Comparison of ENCODE assay signal across 14 cellular contexts in the genomic region with DNA sequence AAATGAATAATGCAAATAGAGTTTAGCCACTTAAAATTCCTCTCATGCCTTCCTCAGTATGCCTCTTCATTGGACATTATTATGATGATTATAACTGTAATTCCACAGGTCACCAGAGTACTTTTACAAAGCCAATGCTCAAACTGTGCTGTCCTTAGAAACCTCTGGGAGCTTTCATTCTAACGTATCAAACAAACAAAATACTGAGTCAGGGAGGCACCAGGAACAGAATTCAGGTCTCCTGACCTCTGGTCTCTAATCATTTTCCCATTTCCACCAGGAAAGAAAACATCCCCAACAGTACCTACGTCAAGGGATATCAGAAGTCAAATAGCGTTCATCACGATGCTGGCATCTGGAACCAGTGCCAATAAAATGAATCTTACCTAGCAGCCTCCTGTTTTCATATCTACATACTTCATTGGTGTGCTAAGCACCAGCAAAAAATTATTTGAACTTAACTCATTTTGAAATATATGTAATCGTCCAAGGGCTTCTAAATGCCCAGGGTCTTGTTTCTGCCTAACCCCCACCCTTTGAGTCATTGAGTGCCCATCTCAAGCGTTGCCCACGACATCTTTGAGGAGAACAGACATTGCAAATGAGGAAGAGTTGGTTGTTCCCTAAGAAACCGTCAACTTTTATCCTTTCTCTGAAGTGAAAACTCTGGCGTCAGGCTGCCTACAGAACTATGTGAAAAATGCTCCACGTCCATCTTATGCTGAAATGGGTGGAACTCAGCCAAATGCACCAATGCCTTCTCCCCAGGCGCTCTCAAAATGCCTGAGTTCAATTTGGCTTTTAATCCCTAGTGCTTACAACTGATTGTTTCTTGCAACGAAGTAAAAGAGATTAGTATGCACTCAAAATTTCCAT. TPM values are rescaled to one million over a fixed set of nuclear protein-coding genes. Genes with fewer than 3 reads are reported as not detected.
DNase-seq lines count a peak whose midpoint lies in the region; ATAC-seq and TF ChIP-seq lines count a peak whose summit lies in the region.
"Had no signal": no experiment of that assay in that cellular context is flagged by ENCODE, and none has a peak within 500 bp of the region (broad histone marks: within the 10 kb centered on the region; RNA-seq: fewer than 3 reads in every experiment).

No MANE protein-coding gene starts in this region.

- H2AK9ac ChIP-seq in IMR-90 (replicated peaks; ENCODE audit: low read depth, low read length, poor library complexity) = no peak overlapping the region

- peak overlapping the region; percentile 81; the same call in 1 of the 3 replicates for H2BK15ac ChIP-seq in IMR-90 (ENCODE audit: low read depth, low read length)

- 76% methylated on average over 4 of the region's 12 CpGs; no CpG with 5 or more reads in 1 of the 2 experiments for WGBS in IMR-90 (ENCODE audit: extremely low coverage in 2 of 2, insufficient read length in 1 of 2), 2 experiments
- 59 to 72% (median 65%) methylated on average over 12 of the region's 12 CpGs for WGBS in stomach, 5 donors

- peak overlapping the region; percentile 92 for H2BK20ac ChIP-seq in IMR-90 (ENCODE audit: low read depth, low read length)

- in situ Hi-C loops in IMR-90 (cut with MboI; ENCODE audit: low sequenced_read_pairs) = no loop called here

- peaks cover 27% of the 10 kb centered on the region for H3K4me1 ChIP-seq in IMR-90 (ENCODE audit: control insufficient read depth, insufficient read depth, low read length)
- H3K4me1 ChIP-seq in stomach = peaks cover 7 to 40% (median 14%) of the 10 kb centered on the region in 4 donors

- TF ChIP-seq CTCF in IMR-90 (conservative IDR thresholded peaks at IDR 0.05; ENCODE audit: low read depth, low read length) = no peak
- TF ChIP-seq CTCF in stomach (IDR thresholded peaks at IDR 0.05) = no peak

- no peak overlapping the region for H2AFZ ChIP-seq in IMR-90 (replicated peaks; ENCODE audit: low read length, poor library complexity)

- H3K4ac ChIP-seq in IMR-90 (ENCODE audit: low read depth, low read length) = peak overlapping the region; percentile 100

- POLR2A ChIA-PET in IMR-90 (lab: Charles Lee; ENCODE audit: unreplicated experiment) = no interaction called here
- POLR2A ChIA-PET in naive thymus-derived CD8-positive, alpha-beta T cell (lab: Charles Lee) = no interaction called here

- no peak overlapping the region; the same call in 1 of the 2 replicates for H3K56ac ChIP-seq in IMR-90 (ENCODE audit: extremely low read depth, insufficient read depth, low read length)

- peak overlapping the region; percentile 61; the same call in 1 of the 2 replicates for H4K5ac ChIP-seq in IMR-90 (ENCODE audit: low read depth, low read length)

- CTCF ChIA-PET in IMR-90 (lab: Yijun Ruan, JAX) = no interaction called here

- H2BK120ac ChIP-seq in IMR-90 (ENCODE audit: low read depth, low read length) = peak overlapping the region; percentile 82

- peaks cover 22% of the 10 kb centered on the region for H3K9me1 ChIP-seq in IMR-90 (ENCODE audit: insufficient read depth, low read length)

- H4K8ac ChIP-seq in IMR-90 (ENCODE audit: low read depth in 2 of 2, low read length in 2 of 2) = peak overlapping the region; percentile 76 to 84

- no peak overlapping the region for H3K9ac ChIP-seq in IMR-90 (ENCODE audit: low read depth, low read length)

- H3K18ac ChIP-seq in IMR-90 (ENCODE audit: low read depth, low read length) = peak overlapping the region; percentile 63

- H4K91ac ChIP-seq in IMR-90 (ENCODE audit: insufficient read depth, low read depth, low read length) = peak overlapping the region; percentile 76

- TF ChIP-seq RAD21 in IMR-90 (IDR thresholded peaks at IDR 0.05; ENCODE audit: low read length) = 0 out of 2 replicates have a peak, but pooled peaks have one; percentile 5

- H3K4me3 ChIP-seq in IMR-90 (ENCODE audit: insufficient read depth, low read depth, low read length) = no peak overlapping the region
- H3K4me3 ChIP-seq in stomach = no peak overlapping the region

- peaks cover 13 to 60% (median 49%) of the 10 kb centered on the region in 3 donors for H3K36me3 Mint-ChIP-seq in naive thymus-derived CD8-positive, alpha-beta T cell

- peak overlapping the region; percentile 44 for H2BK5ac ChIP-seq in IMR-90 (ENCODE audit: low read depth, low read length, poor library complexity, severe bottlenecking)

- H4K20me1 ChIP-seq in IMR-90 (ENCODE audit: insufficient read depth, low read length) = peaks cover 4% of the 10 kb centered on the region; the same call in 1 of the 2 replicates

- 0 out of 2 replicates have a peak overlapping the region, but pooled peaks have one; percentile 2 for H3K4me2 ChIP-seq in IMR-90 (ENCODE audit: low read depth, low read length)

- H3K27me3 Mint-ChIP-seq in naive thymus-derived CD8-positive, alpha-beta T cell = no peaks in the 10 kb centered on the region

- TF ChIP-seq POLR2A in IMR-90 (IDR thresholded peaks at IDR 0.05; ENCODE audit: low read depth, low read length) (no peak), stomach (IDR thresholded peaks at IDR 0.05) (no peak)

- peak overlapping the region; percentile 67; the same call in 1 of the 2 replicates for H3K27ac ChIP-seq in IMR-90 (ENCODE audit: insufficient read depth, low read length)
- peak overlapping the region in 4 of 5 donors; percentile 55 to 65 (median 60) for H3K27ac ChIP-seq in stomach

- H3K23ac ChIP-seq in IMR-90 (ENCODE audit: low read depth, low read length) = peak overlapping the region; percentile 65; the same call in 1 of the 2 replicates

- H3K79me1 ChIP-seq in IMR-90 (ENCODE audit: low read depth in 1 of 2, low read length in 2 of 2) = peaks cover 31 to 68% of the 10 kb centered on the region in 2 experiments

- H2AK5ac ChIP-seq in IMR-90 (ENCODE audit: low read depth, low read length) = peak overlapping the region; percentile 81; the same call in 1 of the 2 replicates

- BruUV-seq in IMR-90 (replicated peaks; lab: Mats Ljungman, UMichigan) = no TSS peak

- H3K9me3 Mint-ChIP-seq in naive thymus-derived CD8-positive, alpha-beta T cell = peaks cover 0 to 2% (median 0%) of the 10 kb centered on the region in 9 donors

- H3K9me3 ChIP-seq in IMR-90 (ENCODE audit: control insufficient read depth, insufficient read depth, low read length) (no peaks in the 10 kb centered on the region), stomach (no peaks in the 10 kb centered on the region)

- no peak overlapping the region for H3K4me3 Mint-ChIP-seq in naive thymus-derived CD8-positive, alpha-beta T cell
- H3K4me3 Mint-ChIP-seq: activated CD8-positive, alpha-beta T cell treated with anti-CD3 and anti-CD28 coated beads, Interleukin-2, amount 10 ng/mL, durations not matched to agents 7 days and 5 days had no signal

- intact Hi-C loops in IMR-90 (cut with micrococcal nuclease) = no loop called here
- intact Hi-C loops in stomach (cut with DNase I; ENCODE audit: low total_unique reads) = no loop called here

- no peaks in the 10 kb centered on the region for H3K27me3 ChIP-seq in IMR-90 (ENCODE audit: control insufficient read depth, insufficient read depth, low read length)
- no peaks in the 10 kb centered on the region for H3K27me3 ChIP-seq in stomach

- dilution Hi-C loops in IMR-90 (cut with HindIII; ENCODE audit: low sequenced_read_pairs, unreplicated experiment) = no loop called here

- H3K14ac ChIP-seq in IMR-90 (replicated peaks; ENCODE audit: low read depth, low read length) = peak overlapping the region; percentile 62

- TF ChIP-seq EP300 in stomach (IDR thresholded peaks at IDR 0.05) = no peak

- H3K36me3 ChIP-seq in IMR-90 (ENCODE audit: control insufficient read depth, insufficient read depth, low read length) (peaks cover 24% of the 10 kb centered on the region), stomach (peaks cover 34 to 55% (median 42%) of the 10 kb centered on the region in 4 donors)

- ATAC-seq in IMR-90 (ENCODE audit: low read depth) (peak; percentile 50), left lobe of liver (peak; percentile 43)
- ATAC-seq in naive thymus-derived CD8-positive, alpha-beta T cell = no peak
- ATAC-seq: activated CD8-positive, alpha-beta T cell treated with anti-CD3 and anti-CD28 coated beads, Interleukin-2, amount 10 ng/mL, durations not matched to agents 7 days and 5 days had no signal

- DNase-seq in IMR-90 (peak; percentile 59), dedifferentiated amniotic fluid mesenchymal stem cell (ENCODE audit: extremely low spot score) (peak; percentile 87), left lobe of liver (ENCODE audit: low spot score) (no peak), stomach (no peak), NCI-H2107 (lab: John Stamatoyannopoulos, UW) (no peak), NAMALWA (ENCODE audit: low spot score) (no peak)
- no peak for DNase-seq in activated CD4-positive, alpha-beta T cell treated with anti-CD3 and anti-CD28 coated beads, Interleukin-2, amount 50 U/mL, for 48 hours
- DNase-seq in naive thymus-derived CD8-positive, alpha-beta T cell = no peak
- DNase-seq: activated CD8-positive, alpha-beta T cell treated with anti-CD3 and anti-CD28 coated beads, Interleukin-2, amount 10 ng/mL, durations not matched to agents 7 days and 5 days; cerebellar nuclear complex; DMS79; kidney; NCI-H345; stimulated activated CD4-positive, alpha-beta T cell treated with anti-CD3 and anti-CD28 coated beads, Interleukin-2, amount 100 ng/mL, for 48 hours had no signal

- peaks cover 13 to 27% (median 22%) of the 10 kb centered on the region in 4 donors for H3K4me1 Mint-ChIP-seq in naive thymus-derived CD8-positive, alpha-beta T cell

- H3K27ac Mint-ChIP-seq in naive thymus-derived CD8-positive, alpha-beta T cell = no peak overlapping the region
- H3K27ac Mint-ChIP-seq: activated CD8-positive, alpha-beta T cell treated with anti-CD3 and anti-CD28 coated beads, Interleukin-2, amount 10 ng/mL, durations not matched to agents 7 days and 5 days had no signal

TF ChIP-seq in IMR-90, 13 proteins besides CTCF, POLR2A, EP300 and RAD21 (continues in another document):
- no peak for TF ChIP-seq FOS (IDR thresholded peaks at IDR 0.05; ENCODE audit: low read depth, low read length)
- TF ChIP-seq BHLHE40 (IDR thresholded peaks at IDR 0.05; ENCODE audit: low read depth, low read length) = no peak
- no peak for TF ChIP-seq SMC3 (IDR thresholded peaks at IDR 0.05; ENCODE audit: low read depth, low read length)
- no peak for TF ChIP-seq CEBPB (IDR thresholded peaks at IDR 0.05; ENCODE audit: low read depth, low read length)
- no peak for TF ChIP-seq RCOR1 (IDR thresholded peaks at IDR 0.05; ENCODE audit: insufficient replicate concordance, low read length)
- TF ChIP-seq CHD1 (IDR thresholded peaks at IDR 0.05; ENCODE audit: low read depth, low read length) = no peak

RNA-seq across cellular contexts. Expression of a gene that starts 37.8 kb away (rescaled TPM):
- total RNA-seq in IMR-90 (2012; rRNA removed) (16.5 and 16.7 TPM in 2 replicates), left lobe of liver (11.7 TPM), stomach (10 to 100 TPM; 11.3 to 97.9 (median 48.2) TPM)
- polyA plus RNA-seq in IMR-90 (2012; rRNA removed) (7.6 and 8.2 TPM in 2 replicates), stomach (10 to 100 TPM in 1 of 3 donors, 1 to 10 TPM in 2; 4.2 to 19.6 (median 9.2) TPM)
- polyA plus RNA-seq in IMR-90 (2012; cell fraction: cytosol; rRNA removed) = 5.4 and 7.2 TPM in 2 replicates
- 9.9 and 17.1 TPM in 2 replicates for polyA plus RNA-seq in IMR-90 (2012; cell fraction: nucleus; rRNA removed; ENCODE audit: low replicate concordance)
- total RNA-seq in naive thymus-derived CD8-positive, alpha-beta T cell = 10 to 100 TPM; 32.4 to 34.7 TPM
- 10 to 100 TPM; 14.7 to 20.2 (median 17.3) TPM for polyA plus RNA-seq in naive thymus-derived CD8-positive, alpha-beta T cell

Comparison
In these comparisons a context has a peak if more than half of its experiments do, and no peak if none do; other contexts are left out.
1. ATAC-seq: peak in IMR-90 (single experiment) and left lobe of liver (single experiment); none in naive thymus-derived CD8-positive, alpha-beta T cell (0 of 2).
2. DNase-seq: peak in IMR-90 (single experiment) and dedifferentiated amniotic fluid mesenchymal stem cell (single experiment); none in left lobe of liver (single experiment), stomach (single experiment), NCI-H2107 (single experiment), NAMALWA (single experiment), activated CD4-positive, alpha-beta T cell treated with anti-CD3 and anti-CD28 coated beads, Interleukin-2, amount 50 U/mL, for 48 hours (0 of 2) and naive thymus-derived CD8-positive, alpha-beta T cell (0 of 10).